ENCODE assay signal across 8 cellular contexts in genomic region chr10:69914373-69915268, GRCh38.
DNase-seq lines count a peak whose midpoint lies in the region; ATAC-seq and TF ChIP-seq lines count a peak whose summit lies in the region.

No MANE protein-coding gene starts in this region.

- no peaks in the 10 kb centered on the region for H3K27me3 ChIP-seq in lower lobe of right lung (ENCODE audit: low read depth)

- intact Hi-C loops in lower lobe of right lung (cut with DNase I) = no loop called here

- peak; percentile 89 for TF ChIP-seq CTCF in GM20000 (IDR thresholded peaks at IDR 0.05; ENCODE audit: extremely low read depth, missing control alignments)
- TF ChIP-seq CTCF in lower lobe of right lung (IDR thresholded peaks at IDR 0.05) = peak; percentile 92

- H3K36me3 ChIP-seq in lower lobe of right lung = no peaks in the 10 kb centered on the region

- peaks cover 12% of the 10 kb centered on the region for H3K4me1 ChIP-seq in lower lobe of right lung

- ATAC-seq in lower lobe of right lung = peak; percentile 71 to 83
- ATAC-seq in GM19463 (IDR thresholded peaks at IDR 0.05; ENCODE audit: unreplicated experiment) = no peak

- no peaks in the 10 kb centered on the region for H3K9me3 ChIP-seq in lower lobe of right lung

- H3K27ac ChIP-seq in lower lobe of right lung = no peak overlapping the region

- H3K4me3 ChIP-seq in lower lobe of right lung = no peak overlapping the region

- DNase-seq in AG08396 (ENCODE audit: low spot score) = peak; percentile 84
- DNase-seq in GM20000 (ENCODE audit: low spot score) = peak; percentile 72
- peak; percentile 5 for DNase-seq in NCI-H2196 treated with DMSO at 0.1 percent for 48 hours (lab: John Stamatoyannopoulos, UW; ENCODE audit: unreplicated experiment)
- DNase-seq in activated CD4-positive, alpha-beta T cell treated with anti-CD3 and anti-CD28 coated beads, Interleukin-2, amount 50 U/mL, for 4 hours = peak; percentile 20 to 30
- DNase-seq in ecto neural progenitor cell (ENCODE audit: low spot score) = peak; percentile 88
- peak; percentile 77 for DNase-seq in lower lobe of right lung
- DNase-seq in stimulated activated CD8-positive, alpha-beta memory T cell treated with anti-CD3 and anti-CD28 coated beads, Interleukin-12 subunit alpha, Interleukin-12 subunit beta, amount 100 ng/mL, for 1 hour (ENCODE audit: low read depth) = peak; percentile 22

Comparison
In these comparisons a context has a peak if more than half of its experiments do, and no peak if none do; other contexts are left out.
1. DNase-seq: peak in every context shown above with its lines; median percentile 88 in ecto neural progenitor cell; 84 in AG08396; 77 in lower lobe of right lung; 72 in GM20000; 25 in activated CD4-positive, alpha-beta T cell treated with anti-CD3 and anti-CD28 coated beads, Interleukin-2, amount 50 U/mL, for 4 hours; 22 in stimulated activated CD8-positive, alpha-beta memory T cell treated with anti-CD3 and anti-CD28 coated beads, Interleukin-12 subunit alpha, Interleukin-12 subunit beta, amount 100 ng/mL, for 1 hour; 5 in NCI-H2196 treated with DMSO at 0.1 percent for 48 hours.